In the genomic region with DNA sequence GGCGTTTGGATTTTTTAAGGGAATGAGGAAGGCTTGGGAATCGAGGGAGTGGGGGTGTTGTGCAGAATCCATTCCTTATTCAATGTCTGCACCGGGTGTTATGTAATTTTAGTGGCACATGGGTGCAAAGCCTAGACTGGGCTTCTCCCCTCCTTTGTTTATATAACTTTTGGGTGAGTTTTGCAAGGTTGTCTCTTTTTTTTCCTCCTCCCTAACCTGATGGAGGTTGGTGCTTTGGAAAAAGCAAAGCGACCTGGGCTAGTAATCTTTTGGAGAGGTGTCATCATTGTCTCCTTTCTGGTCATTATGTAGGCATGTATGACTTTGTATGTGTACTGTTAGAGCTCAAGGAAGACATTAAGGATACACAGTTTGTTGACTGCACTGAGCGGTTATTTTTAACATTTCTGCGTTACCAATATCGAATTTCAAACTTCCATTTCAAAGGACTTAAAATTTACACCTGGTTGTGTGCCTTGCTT, we compare ENCODE assay signal across 8 cellular contexts. TPM values are rescaled to one million over a fixed set of nuclear protein-coding genes. Genes with fewer than 3 reads are reported as not detected.
DNase-seq lines count a peak whose midpoint lies in the region; ATAC-seq and TF ChIP-seq lines count a peak whose summit lies in the region.

No MANE protein-coding gene starts in this region.

- TF ChIP-seq CTCF in 22Rv1 (IDR thresholded peaks at IDR 0.05) (no peak), HL-60 (IDR thresholded peaks at IDR 0.05; ENCODE audit: insufficient read depth, low read length) (no peak), lower leg skin (IDR thresholded peaks at IDR 0.05) (no peak), type B pancreatic cell (conservative IDR thresholded peaks at IDR 0.05) (no peak)

- ATAC-seq in HG02759 (IDR thresholded peaks at IDR 0.05; ENCODE audit: unreplicated experiment): no peak

- H3K27me3 Mint-ChIP-seq in type B pancreatic cell: peaks cover 10% of the 10 kb centered on the region

- H3K27ac ChIP-seq in 22Rv1 (peak overlapping the region; percentile 96), HL-60 (replicated peaks) (peak overlapping the region; percentile 98), angular gyrus (ENCODE audit: low read depth, low read length) (peak overlapping the region; percentile 92)

- peaks cover 37% of the 10 kb centered on the region for H3K4me1 Mint-ChIP-seq in type B pancreatic cell (ENCODE audit: unreplicated experiment)

- peak overlapping the region; percentile 71 for H3K4me3 ChIP-seq in HL-60 (replicated peaks; ENCODE audit: insufficient read depth, low read length)
- H3K4me3 ChIP-seq in lower leg skin (ENCODE audit: low read depth, poor library complexity, severe bottlenecking): peak overlapping the region; percentile 73

- H3K9me3 Mint-ChIP-seq in type B pancreatic cell: no peaks in the 10 kb centered on the region

- intact Hi-C loops in lower leg skin (cut with DNase I; ENCODE audit: low total_unique reads): no loop called here

- 6% methylated on average over 7 of the region's 7 CpGs for WGBS in lower leg skin, 2 donors

- no peaks in the 10 kb centered on the region for H3K27me3 ChIP-seq in HL-60 (ENCODE audit: insufficient read depth, poor library complexity, severe bottlenecking)

- H3K27ac Mint-ChIP-seq in type B pancreatic cell: peak overlapping the region; percentile 96

- no peaks in the 10 kb centered on the region for H3K36me3 Mint-ChIP-seq in type B pancreatic cell

- TF ChIP-seq POLR2A in lower leg skin (IDR thresholded peaks at IDR 0.05): no peak

- DNase-seq in HL-60 (ENCODE audit: low read depth in 1 of 2, low spot score in 1 of 2): no peak
- no peak for DNase-seq in lower leg skin (ENCODE audit: low spot score in 2 of 2)
- no peak for DNase-seq in type B pancreatic cell (ENCODE audit: extremely low spot score, unreplicated experiment)
- DNase-seq in NCI-H526 (lab: John Stamatoyannopoulos, UW): no peak
- no peak for DNase-seq in activated CD4-positive, CD25-positive, alpha-beta regulatory T cell (lab: John Stamatoyannopoulos, UW)

- H3K4me3 Mint-ChIP-seq in type B pancreatic cell: peak overlapping the region; percentile 99

RNA-seq across cellular contexts. Expression of a gene that starts 3.1 kb away (rescaled TPM):
- 100 to 1,000 TPM; 111 to 130 (median 114) TPM for total RNA-seq in lower leg skin
- total RNA-seq in type B pancreatic cell (ENCODE audit: low replicate concordance): 131 and 174 TPM in 2 replicates
